19 cellular contexts compared by ENCODE assay signal in genomic region chr5:150309101-150309897, GRCh38. TPM values are rescaled to one million over a fixed set of nuclear protein-coding genes. Genes with fewer than 3 reads are reported as not detected.
DNase-seq lines count a peak whose midpoint lies in the region; ATAC-seq and TF ChIP-seq lines count a peak whose summit lies in the region.
"Had no signal": no experiment of that assay in that cellular context is flagged by ENCODE, and none has a peak within 500 bp of the region (broad histone marks: within the 10 kb centered on the region; RNA-seq: fewer than 3 reads in every experiment).

No MANE protein-coding gene starts in this region.

- no peaks in the 10 kb centered on the region for H4K20me1 ChIP-seq in GM23248 (ENCODE audit: insufficient read depth)

- H3K9me3 ChIP-seq in BE2C (no peaks in the 10 kb centered on the region), GM23248 (ENCODE audit: low read depth) (no peaks in the 10 kb centered on the region), RWPE2 (ENCODE audit: severe bottlenecking) (no peaks in the 10 kb centered on the region)
- H3K9me3 ChIP-seq: esophagus muscularis mucosa, Peyer's patch, suprapubic skin had no signal

- no peaks in the 10 kb centered on the region for H3K27me3 ChIP-seq in BE2C
- no peaks in the 10 kb centered on the region for H3K27me3 ChIP-seq in GM23248 (replicated peaks; ENCODE audit: insufficient read depth)
- H3K27me3 ChIP-seq in RWPE2 (ENCODE audit: insufficient read depth, poor library complexity, severe bottlenecking), result no peaks in the 10 kb centered on the region
- H3K27me3 ChIP-seq: esophagus muscularis mucosa, Peyer's patch, suprapubic skin had no signal

- H3K4me3 ChIP-seq in BE2C (ENCODE audit: low read depth, low read length) (no peak overlapping the region), GM23248 (no peak overlapping the region), RWPE2 (ENCODE audit: severe bottlenecking) (no peak overlapping the region)
- H3K4me3 ChIP-seq: esophagus muscularis mucosa, Peyer's patch, suprapubic skin had no signal

- no peak overlapping the region for H2AFZ ChIP-seq in GM23248

- no peak for ATAC-seq in RWPE2 (ENCODE audit: low read depth)
- no peak for ATAC-seq in HG03095 (IDR thresholded peaks at IDR 0.05; ENCODE audit: unreplicated experiment)
- ATAC-seq: activated CD8-positive, alpha-beta T cell treated with anti-CD3 and anti-CD28 coated beads for 36 hours; activated naive CD8-positive, alpha-beta T cell treated with anti-CD3 and anti-CD28 coated beads, Interleukin-2, amount 50 U/mL, for 24 hours had no signal

- no peaks in the 10 kb centered on the region for H3K9me2 ChIP-seq in GM23248 (ENCODE audit: insufficient read depth)

- H3K79me2 ChIP-seq in GM23248 (ENCODE audit: insufficient read depth), result no peaks in the 10 kb centered on the region

- no peak overlapping the region for H3K27ac ChIP-seq in GM23248
- H3K27ac ChIP-seq in RWPE2 (ENCODE audit: poor library complexity, severe bottlenecking), result no peak overlapping the region
- H3K27ac ChIP-seq: Peyer's patch, suprapubic skin had no signal

- TF ChIP-seq CTCF in BE2C (IDR thresholded peaks at IDR 0.05; ENCODE audit: low read depth, low read length) (no peak), RWPE2 (IDR thresholded peaks at IDR 0.05; ENCODE audit: poor library complexity, severe bottlenecking) (no peak)

- no peaks in the 10 kb centered on the region for H3F3A ChIP-seq in GM23248 (ENCODE audit: insufficient read depth)

- H3K4me1 ChIP-seq in BE2C, result peaks cover 18% of the 10 kb centered on the region
- 0 out of 2 replicates have a peak, but pooled peaks cover 3% of the 10 kb centered on the region for H3K4me1 ChIP-seq in GM23248 (ENCODE audit: insufficient read depth)
- H3K4me1 ChIP-seq in RWPE2 (ENCODE audit: insufficient read depth, poor library complexity, severe bottlenecking), result no peaks in the 10 kb centered on the region
- H3K4me1 ChIP-seq: Peyer's patch, suprapubic skin had no signal

- in situ Hi-C loops in GM23248 (cut with MboI), result no loop called here

- H3K9ac ChIP-seq in GM23248, result no peak overlapping the region

- 53 to 59% methylated on average over 7 of the region's 7 CpGs for WGBS in GM23248 (ENCODE audit: low coverage in 1 of 2, low lambda C conversion rate in 2 of 2, missing lambda C conversion rate in 2 of 2), 2 experiments

- H3K4me2 ChIP-seq in GM23248 (ENCODE audit: unreplicated experiment), result no peak overlapping the region

- DNase-seq in BE2C (peak; percentile 74), GM23248 (peak; percentile 13), RWPE2 (ENCODE audit: low spot score) (peak; percentile 49), mesenteric fat pad (ENCODE audit: low spot score) (peak; percentile 39), hepatic stellate cell (ENCODE audit: low spot score) (no peak)
- no peak for DNase-seq in activated CD4-positive, alpha-beta T cell treated with anti-CD3 and anti-CD28 coated beads, Interleukin-2, amount 50 U/mL, for 1 hour
- DNase-seq: activated CD8-positive, alpha-beta T cell treated with anti-CD3 and anti-CD28 coated beads for 36 hours; activated naive CD8-positive, alpha-beta T cell treated with anti-CD3 and anti-CD28 coated beads, Interleukin-2, amount 50 U/mL, for 24 hours; AML-193; DMS153; immature natural killer cell; midbrain; Peyer's patch; stimulated activated CD4-positive, alpha-beta T cell treated with anti-CD3 and anti-CD28 coated beads, Interleukin-2, amount 100 ng/mL, for 48 hours; SW 1271 had no signal

- H3K36me3 ChIP-seq in BE2C (no peaks in the 10 kb centered on the region), GM23248 (ENCODE audit: low read depth) (no peaks in the 10 kb centered on the region), RWPE2 (ENCODE audit: low read depth) (no peaks in the 10 kb centered on the region)
- H3K36me3 ChIP-seq: esophagus muscularis mucosa, Peyer's patch, suprapubic skin had no signal

RNA-seq across cellular contexts. Expression of gene ARSI, which starts 6.6 kb away (rescaled TPM):
- not detected for polyA plus RNA-seq in BE2C (2012; ENCODE audit: insufficient read depth, insufficient read length, low read depth)
- total RNA-seq in GM23248 (2014; rRNA removed; shearing (Covaris generic)), result 4.2 and 4.3 TPM in 2 replicates
- 0.72 and 1.0 TPM in 2 replicates for polyA plus RNA-seq in GM23248 (2016; fragmentation: Nextera tagmentation; extraction: Ambion mirVana)
- total RNA-seq in mesenteric fat pad, result 0.58 TPM
- total RNA-seq: activated CD8-positive, alpha-beta T cell treated with anti-CD3 and anti-CD28 coated beads for 36 hours; Peyer's patch had no signal
- polyA plus RNA-seq: immature natural killer cell had no signal

RNA-seq across cellular contexts. Expression of gene CAMK2A, which starts 19.7 kb away (rescaled TPM):
- polyA plus RNA-seq in BE2C (2012; ENCODE audit: insufficient read depth, insufficient read length, low read depth), result 6.2 TPM
- 0.43 and 0.51 TPM in 2 replicates for total RNA-seq in GM23248 (2014; rRNA removed; shearing (Covaris generic))
- polyA plus RNA-seq in GM23248 (2016; fragmentation: Nextera tagmentation; extraction: Ambion mirVana), result not detected in 2 replicates
- not detected for total RNA-seq in mesenteric fat pad
- total RNA-seq: activated CD8-positive, alpha-beta T cell treated with anti-CD3 and anti-CD28 coated beads for 36 hours; NCI-H460 had no signal
- polyA plus RNA-seq: immature natural killer cell had no signal

RNA-seq across cellular contexts. Expression of gene TCOF1, which starts 48.2 kb away (rescaled TPM):
- polyA plus RNA-seq in BE2C (2012; ENCODE audit: insufficient read depth, insufficient read length, low read depth), result 73.5 TPM
- total RNA-seq in GM23248 (2014; rRNA removed; shearing (Covaris generic)), result 18.0 and 22.5 TPM in 2 replicates
- 15.1 and 16.3 TPM in 2 replicates for polyA plus RNA-seq in GM23248 (2016; fragmentation: Nextera tagmentation; extraction: Ambion mirVana)
- 26.1 TPM for total RNA-seq in mesenteric fat pad

Comparison
In these comparisons a context has a peak if more than half of its experiments do, and no peak if none do; other contexts are left out.
1. DNase-seq: peak in BE2C (single experiment), GM23248 (single experiment), RWPE2 (single experiment) and mesenteric fat pad (single experiment); none in activated CD4-positive, alpha-beta T cell treated with anti-CD3 and anti-CD28 coated beads, Interleukin-2, amount 50 U/mL, for 1 hour (single experiment) and hepatic stellate cell (single experiment).